Comparison of ENCODE assay signal across 9 cellular contexts in the genomic region with DNA sequence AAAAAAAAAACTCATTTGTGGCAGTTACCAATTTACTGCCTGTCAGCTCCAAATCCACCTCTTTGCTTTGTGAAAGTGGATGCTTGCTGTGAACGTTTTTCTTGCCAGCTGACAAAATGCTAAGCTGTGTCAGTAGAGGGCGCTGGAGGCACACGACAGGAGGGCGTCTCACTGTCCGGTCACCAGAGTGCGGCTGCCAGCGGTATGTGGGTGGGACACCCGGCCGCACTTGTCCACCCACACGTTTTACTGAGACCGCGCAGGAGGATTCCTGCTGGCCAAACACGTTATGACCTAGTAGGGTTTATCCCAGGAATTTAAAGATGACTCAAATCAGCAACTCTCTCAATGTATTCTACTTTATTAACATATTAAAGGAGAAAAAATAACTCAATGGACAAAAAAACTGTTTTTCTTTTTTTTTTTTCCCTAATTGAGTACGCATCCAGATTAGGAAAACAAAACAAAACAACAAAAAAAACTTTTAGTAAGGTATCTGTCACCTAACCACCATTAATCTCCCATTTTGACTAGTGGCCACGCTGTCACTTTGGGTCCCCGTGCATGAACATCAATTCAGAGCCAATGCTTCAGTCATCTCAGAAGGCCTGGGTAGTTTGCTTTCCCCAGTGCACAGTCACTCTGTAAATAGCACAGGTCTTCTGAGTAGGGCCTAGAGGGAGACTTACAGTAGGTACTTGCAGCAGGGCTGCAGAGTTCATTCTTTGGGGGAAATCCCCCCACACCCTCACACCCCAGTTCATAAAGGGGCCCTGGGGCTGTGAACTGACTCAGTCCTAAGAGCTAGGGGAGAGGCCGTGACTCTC. TPM values are rescaled to one million over a fixed set of nuclear protein-coding genes. Genes with fewer than 3 reads are reported as not detected.
DNase-seq lines count a peak whose midpoint lies in the region; ATAC-seq and TF ChIP-seq lines count a peak whose summit lies in the region.
"Had no signal": no experiment of that assay in that cellular context is flagged by ENCODE, and none has a peak within 500 bp of the region (broad histone marks: within the 10 kb centered on the region; RNA-seq: fewer than 3 reads in every experiment).

No MANE protein-coding gene starts in this region.

- intact Hi-C loops in left ventricle myocardium inferior (cut with micrococcal nuclease) (no loop called here), sciatic nerve (cut with DNase I) (no loop called here)

- H3K4me3 Mint-ChIP-seq in T-helper 17 cell: no peak overlapping the region

- H3K9me3 ChIP-seq in T-helper 17 cell (ENCODE audit: control insufficient read depth, low read length, poor library complexity, severe bottlenecking) (no peaks in the 10 kb centered on the region), left ventricle myocardium inferior (replicated peaks) (no peaks in the 10 kb centered on the region)

- peak overlapping the region; percentile 20 for H3K4me3 ChIP-seq in left ventricle myocardium inferior
- H3K4me3 ChIP-seq: BLaER1 treated with 17β-estradiol and CSF1 and Interleukin-3, amounts not matched to agents 10 nM and 100 nM had no signal

- no peaks in the 10 kb centered on the region for H3K27me3 ChIP-seq in left ventricle myocardium inferior (ENCODE audit: low read depth)
- H3K27me3 ChIP-seq: BLaER1 treated with 17β-estradiol and CSF1 and Interleukin-3, amounts not matched to agents 10 nM and 100 nM had no signal

- H3K27ac Mint-ChIP-seq in T-helper 17 cell: peak overlapping the region; percentile 51

- no peak overlapping the region for H3K27ac ChIP-seq in left ventricle myocardium inferior (replicated peaks)
- H3K27ac ChIP-seq: BLaER1 treated with 17β-estradiol and CSF1 and Interleukin-3, amounts not matched to agents 10 nM and 100 nM had no signal

- DNase-seq in NCI-H1436 (lab: John Stamatoyannopoulos, UW) (peak; percentile 72), NCI-H1436 treated with DMSO at 0.1 percent for 48 hours (lab: John Stamatoyannopoulos, UW) (no peak), NCI-H146 (lab: John Stamatoyannopoulos, UW) (peak; percentile 86), T-helper 17 cell (peak; percentile 50 to 66 (median 53)), amniotic epithelial cell (ENCODE audit: low read depth) (peak; percentile 94), left ventricle myocardium inferior (peak; percentile 83), sciatic nerve (ENCODE audit: low spot score) (peak; percentile 94)

- H3K27me3 Mint-ChIP-seq in T-helper 17 cell: no peaks in the 10 kb centered on the region

- H3K4me1 ChIP-seq in left ventricle myocardium inferior: peaks cover 6% of the 10 kb centered on the region
- H3K4me1 ChIP-seq: BLaER1 treated with 17β-estradiol and CSF1 and Interleukin-3, amounts not matched to agents 10 nM and 100 nM had no signal

- ATAC-seq in HG02798 (IDR thresholded peaks at IDR 0.05; ENCODE audit: poor library complexity, unreplicated experiment) (peak; percentile 84), T-helper 17 cell (peak; percentile 86), sciatic nerve (peak; percentile 99)

- H3K36me3 Mint-ChIP-seq in T-helper 17 cell (ENCODE audit: low read depth): peaks cover 4% of the 10 kb centered on the region

- TF ChIP-seq CTCF in left ventricle myocardium inferior (IDR thresholded peaks at IDR 0.05; ENCODE audit: borderline replicate concordance): peak; percentile 94

- H3K36me3 ChIP-seq in left ventricle myocardium inferior: no peaks in the 10 kb centered on the region
- H3K36me3 ChIP-seq: BLaER1 treated with 17β-estradiol and CSF1 and Interleukin-3, amounts not matched to agents 10 nM and 100 nM had no signal

- peaks cover 6% of the 10 kb centered on the region for H3K4me1 Mint-ChIP-seq in T-helper 17 cell

RNA-seq across cellular contexts. Expression of a gene that starts 43.8 kb away (rescaled TPM):
- 1,000 to 10,000 TPM; 1,671 to 1,728 TPM for total RNA-seq in T-helper 17 cell
- total RNA-seq in left ventricle myocardium inferior: 775 TPM
- 724 TPM for total RNA-seq in sciatic nerve

RNA-seq across cellular contexts. Expression of a gene that starts 53.8 kb away (rescaled TPM):
- total RNA-seq in T-helper 17 cell: 1 to 10 TPM; 3.2 to 4.4 TPM
- 10.6 TPM for total RNA-seq in left ventricle myocardium inferior
- 12.2 TPM for total RNA-seq in sciatic nerve
